In genomic region chr18:74499633-74500032, GRCh38 we compare ENCODE assay signal across 1 cellular context.
TF ChIP-seq lines count a peak whose summit lies in the region.

No MANE protein-coding gene starts in this region.

TF ChIP-seq in GM12878, 131 proteins besides CTCF, POLR2A, EP300 and RAD21 (continued from another document and continues in another):
- TF ChIP-seq CEBPZ (IDR thresholded peaks at IDR 0.05; ENCODE audit: low read depth, low read length) = no peak
- no peak for TF ChIP-seq SIX5 (IDR thresholded peaks at IDR 0.05; ENCODE audit: low read depth, low read length, severe bottlenecking)
- TF ChIP-seq BHLHE40 (IDR thresholded peaks at IDR 0.05; ENCODE audit: borderline replicate concordance in 1 of 2, low read depth in 2 of 2, low read length in 1 of 2) = peak in 1 of 2 experiments; percentile 55; a peak in 1 of 4 replicates
- TF ChIP-seq CBX3 (IDR thresholded peaks at IDR 0.05; ENCODE audit: borderline replicate concordance, low read depth) = no peak
- no peak for TF ChIP-seq LARP7 (IDR thresholded peaks at IDR 0.05)
- no peak for TF ChIP-seq RBBP5 (conservative IDR thresholded peaks at IDR 0.05)
- no peak for TF ChIP-seq SUZ12 (IDR thresholded peaks at IDR 0.05; ENCODE audit: unreplicated experiment)
- TF ChIP-seq POLR2AphosphoS5 (IDR thresholded peaks at IDR 0.05; ENCODE audit: low read length) = peak; percentile 75
- TF ChIP-seq ZNF24 (IDR thresholded peaks at IDR 0.05) = no peak
- peak; percentile 75; the same call in 1 of the 2 replicates for TF ChIP-seq PAX8 (IDR thresholded peaks at IDR 0.05)
- no peak for TF ChIP-seq SUPT20H (IDR thresholded peaks at IDR 0.05; ENCODE audit: borderline replicate concordance, control insufficient read depth, low read depth, low read length)
- no peak for TF ChIP-seq RFX5 (IDR thresholded peaks at IDR 0.05; ENCODE audit: low read depth, low read length)
- no peak for TF ChIP-seq JUNB (IDR thresholded peaks at IDR 0.05)
- no peak for TF ChIP-seq KDM1A (IDR thresholded peaks at IDR 0.05; ENCODE audit: borderline replicate concordance)
- TF ChIP-seq KLF5 (IDR thresholded peaks at IDR 0.05; ENCODE audit: partially characterized antibody) = no peak
- peak; percentile 73 for TF ChIP-seq IKZF1 (conservative IDR thresholded peaks at IDR 0.05)
- TF ChIP-seq SIN3A (IDR thresholded peaks at IDR 0.05; ENCODE audit: low read depth, low read length) = no peak
- TF ChIP-seq ZZZ3 (IDR thresholded peaks at IDR 0.05; ENCODE audit: control insufficient read depth, insufficient read length, low read depth) = no peak
- TF ChIP-seq DPF2 (IDR thresholded peaks at IDR 0.05) = no peak
- TF ChIP-seq, protein P1, sequence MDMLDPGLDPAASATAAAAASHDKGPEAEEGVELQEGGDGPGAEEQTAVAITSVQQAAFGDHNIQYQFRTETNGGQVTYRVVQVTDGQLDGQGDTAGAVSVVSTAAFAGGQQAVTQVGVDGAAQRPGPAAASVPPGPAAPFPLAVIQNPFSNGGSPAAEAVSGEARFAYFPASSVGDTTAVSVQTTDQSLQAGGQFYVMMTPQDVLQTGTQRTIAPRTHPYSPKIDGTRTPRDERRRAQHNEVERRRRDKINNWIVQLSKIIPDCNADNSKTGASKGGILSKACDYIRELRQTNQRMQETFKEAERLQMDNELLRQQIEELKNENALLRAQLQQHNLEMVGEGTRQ (IDR thresholded peaks at IDR 0.05; ENCODE audit: borderline replicate concordance, low read depth, low read length) = peak; percentile 4; the same call in 1 of the 2 replicates
- TF ChIP-seq MTA2 (IDR thresholded peaks at IDR 0.05; ENCODE audit: low read depth) = 0 out of 2 replicates have a peak, but pooled peaks have one; percentile 32
- no peak for TF ChIP-seq WRNIP1 (IDR thresholded peaks at IDR 0.05; ENCODE audit: borderline replicate concordance, low read depth, low read length)
- TF ChIP-seq RELA (IDR thresholded peaks at IDR 0.05; ENCODE audit: borderline replicate concordance, partially characterized antibody) = no peak
- no peak for TF ChIP-seq NR2C2 (IDR thresholded peaks at IDR 0.05; ENCODE audit: borderline replicate concordance, control insufficient read depth, insufficient read length, low read depth)
- TF ChIP-seq MLLT1 (IDR thresholded peaks at IDR 0.05) = peak; percentile 68
- 0 out of 2 replicates have a peak, but pooled peaks have one; percentile 11 for TF ChIP-seq HCFC1 (IDR thresholded peaks at IDR 0.05; ENCODE audit: low read length)
- no peak for TF ChIP-seq POLR2AphosphoS2 (IDR thresholded peaks at IDR 0.05; ENCODE audit: low read depth, low read length)
- peak; percentile 29; the same call in 1 of the 2 replicates for TF ChIP-seq PML (IDR thresholded peaks at IDR 0.05; ENCODE audit: low read length)
- no peak for TF ChIP-seq CHD4 (IDR thresholded peaks at IDR 0.05)
- TF ChIP-seq BRCA1 (IDR thresholded peaks at IDR 0.05; ENCODE audit: low read depth, low read length) = no peak
- TF ChIP-seq MEF2B (IDR thresholded peaks at IDR 0.05; ENCODE audit: partially characterized antibody, poor library complexity, severe bottlenecking) = no peak
- TF ChIP-seq ZBTB4 (CRISPR knock-in tag; IDR thresholded peaks at IDR 0.05) = no peak
- TF ChIP-seq ZBTB40 (IDR thresholded peaks at IDR 0.05; ENCODE audit: borderline replicate concordance) = no peak; the same call in 1 of the 2 replicates
- TF ChIP-seq ZBTB11 (CRISPR knock-in tag; IDR thresholded peaks at IDR 0.05) = no peak
- no peak for TF ChIP-seq SMAD5 (IDR thresholded peaks at IDR 0.05; ENCODE audit: low read depth)
- no peak for TF ChIP-seq SMC3 (IDR thresholded peaks at IDR 0.05; ENCODE audit: borderline replicate concordance, low read length)
- TF ChIP-seq RAD51 (IDR thresholded peaks at IDR 0.05) = peak; percentile 66
- TF ChIP-seq MXI1 (IDR thresholded peaks at IDR 0.05; ENCODE audit: low read depth, low read length) = peak; percentile 95
- TF ChIP-seq, protein P2, sequence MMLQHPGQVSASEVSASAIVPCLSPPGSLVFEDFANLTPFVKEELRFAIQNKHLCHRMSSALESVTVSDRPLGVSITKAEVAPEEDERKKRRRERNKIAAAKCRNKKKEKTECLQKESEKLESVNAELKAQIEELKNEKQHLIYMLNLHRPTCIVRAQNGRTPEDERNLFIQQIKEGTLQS (IDR thresholded peaks at IDR 0.05; ENCODE audit: borderline replicate concordance, extremely low read depth, low read depth, low read length) = no peak
- TF ChIP-seq PAX5 (IDR thresholded peaks at IDR 0.05; ENCODE audit: borderline replicate concordance, low read depth, low read length) = no peak
- no peak for TF ChIP-seq MYC (IDR thresholded peaks at IDR 0.05; ENCODE audit: insufficient read depth, insufficient read length, insufficient replicate concordance, low read length, severe bottlenecking)
